Comparison of ENCODE assay signal across 26 cellular contexts in genomic region chr10:61870521-61870895, GRCh38.
"Had no signal": no experiment of that assay in that cellular context is flagged by ENCODE, and none has a peak within 500 bp of the region (broad histone marks: within the 10 kb centered on the region; RNA-seq: fewer than 3 reads in every experiment).

No MANE protein-coding gene starts in this region.

- H3K27ac Mint-ChIP-seq: activated CD4-positive, alpha-beta memory T cell treated with anti-CD3 and anti-CD28 coated beads for 36 hours; activated naive CD8-positive, alpha-beta T cell treated with anti-CD3 and anti-CD28 coated beads for 36 hours; activated T-helper 17 cell treated with anti-CD3 and anti-CD28 coated beads, Interleukin-2, amount 50 U/mL, for 72 hours; endodermal cell; WTC11 had no signal

- H3K27me3 ChIP-seq: body of pancreas, dorsolateral prefrontal cortex, ovary, right lobe of liver, spleen, tibial nerve, vagina had no signal

- H3K9me3 ChIP-seq: body of pancreas, ovary, right lobe of liver, spleen, tibial nerve, vagina had no signal

- ATAC-seq: activated T-helper 17 cell treated with anti-CD3 and anti-CD28 coated beads, Interleukin-2, amount 50 U/mL, for 72 hours; body of pancreas; left lobe of liver; right lobe of liver; WTC11 had no signal

- DNase-seq: activated CD4-positive, alpha-beta memory T cell treated with anti-CD3 and anti-CD28 coated beads for 36 hours; activated CD4-positive, alpha-beta T cell treated with anti-CD3 and anti-CD28 coated beads for 4 hours; activated naive CD4-positive, alpha-beta T cell; activated naive CD8-positive, alpha-beta T cell treated with anti-CD3 and anti-CD28 coated beads for 36 hours; activated T-cell treated with anti-CD3 and anti-CD28 coated beads, Interleukin-2, amount 50 U/mL, for 1 hour; amygdala; body of pancreas; caudate nucleus; dorsolateral prefrontal cortex; endodermal cell; foreskin melanocyte; kidney; ovary; right lobe of liver; spleen; stimulated activated naive CD4-positive, alpha-beta T cell treated with Interleukin-2 at 50 U/mL for 16 hours; substantia nigra; T-helper 2 cell had no signal

- H3K4me3 ChIP-seq: body of pancreas, dorsolateral prefrontal cortex, lung, ovary, right lobe of liver, spleen, tibial nerve, vagina had no signal

- H3K36me3 ChIP-seq: ovary, right lobe of liver, spleen, tibial nerve, vagina had no signal

- H3K4me1 Mint-ChIP-seq: activated T-helper 17 cell treated with anti-CD3 and anti-CD28 coated beads, Interleukin-2, amount 50 U/mL, for 72 hours; neural crest cell; WTC11 had no signal

- H3K4me3 Mint-ChIP-seq: activated CD4-positive, alpha-beta memory T cell treated with anti-CD3 and anti-CD28 coated beads for 36 hours; activated naive CD8-positive, alpha-beta T cell treated with anti-CD3 and anti-CD28 coated beads for 36 hours; activated T-helper 17 cell treated with anti-CD3 and anti-CD28 coated beads, Interleukin-2, amount 50 U/mL, for 72 hours; endodermal cell; neural crest cell; WTC11 had no signal

- H3K36me3 Mint-ChIP-seq: activated CD4-positive, alpha-beta memory T cell treated with anti-CD3 and anti-CD28 coated beads for 36 hours; activated naive CD8-positive, alpha-beta T cell treated with anti-CD3 and anti-CD28 coated beads for 36 hours; WTC11 had no signal

- H3K4me1 ChIP-seq: right lobe of liver had no signal

- H3K27me3 Mint-ChIP-seq: activated CD4-positive, alpha-beta memory T cell treated with anti-CD3 and anti-CD28 coated beads for 36 hours had no signal

- H3K9me3 Mint-ChIP-seq: activated CD4-positive, alpha-beta memory T cell treated with anti-CD3 and anti-CD28 coated beads for 36 hours; activated T-helper 17 cell treated with anti-CD3 and anti-CD28 coated beads, Interleukin-2, amount 50 U/mL, for 72 hours; neural crest cell; WTC11 had no signal

- H3K27ac ChIP-seq: dorsolateral prefrontal cortex, epithelial cell of prostate, ovary, right lobe of liver, vagina had no signal
